ENCODE assay signal across 1 cellular context in the genomic region with DNA sequence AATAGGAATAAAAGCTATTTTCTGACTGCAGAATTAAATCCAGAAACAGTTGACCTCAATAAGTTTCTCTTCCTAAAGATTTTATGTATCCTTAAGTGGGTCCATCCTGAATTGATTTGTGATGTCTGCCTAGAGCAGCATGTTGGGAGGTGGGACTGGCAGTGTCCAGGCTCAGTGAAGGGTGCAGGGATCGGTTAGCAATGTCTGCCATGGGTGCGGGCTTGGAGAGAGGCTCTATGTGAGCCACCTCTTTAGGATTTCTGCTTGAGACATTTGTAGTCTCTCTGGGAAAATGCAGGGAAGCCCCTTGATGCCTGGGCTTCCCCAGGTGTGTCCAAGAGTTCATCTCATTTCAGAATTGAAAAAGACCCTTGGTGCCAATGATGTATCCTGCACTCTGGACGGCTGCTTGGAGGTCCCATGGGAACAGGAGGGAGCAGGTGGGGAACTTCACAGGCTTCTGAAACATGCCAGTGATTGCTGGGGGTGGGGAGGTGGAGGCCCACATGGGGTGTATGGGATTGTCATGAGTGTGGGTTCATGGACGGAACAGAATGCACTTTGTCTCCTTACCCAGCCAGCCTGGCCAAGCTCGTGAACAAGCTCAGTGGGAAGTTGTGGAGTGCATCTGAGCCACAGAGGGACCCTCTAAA.
TF ChIP-seq lines count a peak whose summit lies in the region.

No MANE protein-coding gene starts in this region.

TF ChIP-seq in GM12878, 131 proteins besides CTCF, POLR2A, EP300 and RAD21:
- TF ChIP-seq MLLT1 (IDR thresholded peaks at IDR 0.05) = peak; percentile 70
- 0 out of 4 replicates have a peak, but pooled peaks of 1 of the 2 experiments have one; percentile 61 for TF ChIP-seq SRF (IDR thresholded peaks at IDR 0.05; ENCODE audit: low read depth in 2 of 2, low read length in 2 of 2)
- no peak for TF ChIP-seq SREBF2 (IDR thresholded peaks at IDR 0.05; ENCODE audit: low read length)
TF ChIP-seq in GM12878: peak in this region for 2.
